ENCODE assay signal across 8 cellular contexts in the genomic region with DNA sequence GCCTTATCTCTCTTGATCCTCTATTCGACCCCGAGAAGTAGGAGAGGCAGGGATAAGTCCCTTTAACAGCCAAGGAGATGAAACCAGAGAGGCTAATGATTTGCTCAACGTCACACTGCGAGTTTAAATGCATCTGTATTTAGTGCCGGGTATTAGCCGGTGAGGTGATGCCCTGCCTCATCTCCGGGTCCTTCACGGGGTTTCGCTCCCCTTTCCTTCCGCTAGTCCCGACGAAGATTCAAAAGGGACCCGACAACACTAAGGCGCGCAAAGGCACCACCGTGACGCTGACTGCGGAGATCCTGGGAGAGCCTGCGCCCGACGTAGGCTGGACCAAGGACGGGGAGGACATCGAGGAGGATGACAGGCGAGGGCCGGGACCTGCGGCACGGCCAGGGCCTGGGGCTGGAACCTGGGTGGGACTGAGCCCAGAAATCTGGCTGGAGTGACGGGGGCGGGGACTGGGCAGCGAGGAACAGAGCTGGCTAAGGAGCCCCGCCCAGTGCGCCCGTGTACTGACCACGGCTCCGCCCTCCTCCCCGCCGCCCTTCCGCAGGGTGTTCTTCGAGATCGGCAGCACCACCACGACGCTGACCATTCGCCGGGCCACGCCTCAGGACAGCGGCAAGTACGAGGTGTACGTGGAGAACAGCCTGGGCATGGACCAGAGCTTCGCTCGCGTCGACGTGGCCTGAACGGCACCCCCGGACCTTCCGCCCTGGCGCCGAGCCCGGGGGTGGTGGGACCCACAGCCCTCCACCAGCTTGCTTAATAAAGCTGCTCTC. TPM values are rescaled to one million over a fixed set of nuclear protein-coding genes. Genes with fewer than 3 reads are reported as not detected.
DNase-seq lines count a peak whose midpoint lies in the region; ATAC-seq, FAIRE-seq and TF ChIP-seq lines count a peak whose summit lies in the region.

No MANE protein-coding gene starts in this region.

- peak overlapping the region; percentile 78 to 84 (median 84) for H3K27ac Mint-ChIP-seq in nephron

- H3K27me3 Mint-ChIP-seq in activated T-cell treated with anti-CD3 and anti-CD28 coated beads, Interleukin-2, amount 50 U/mL, for 4 hours (ENCODE audit: low read depth), result peaks cover 49% of the 10 kb centered on the region
- peaks cover 54% of the 10 kb centered on the region for H3K27me3 Mint-ChIP-seq in nephron (ENCODE audit: low read depth)

- TF ChIP-seq CTCF in D721Med (IDR thresholded peaks at IDR 0.05; ENCODE audit: insufficient read depth, missing control alignments), result no peak
- no peak for TF ChIP-seq CTCF in nephron (IDR thresholded peaks at IDR 0.05; ENCODE audit: unreplicated experiment in 3 of 3)

- DNase-seq in D721Med (ENCODE audit: insufficient read length, low spot score) (peak; percentile 78), NCI-H146 (lab: John Stamatoyannopoulos, UW) (peak; percentile 75), fibroblast of the conjunctiva (ENCODE audit: low read depth) (peak; percentile 60), NCI-H1694 treated with DMSO at 0.1 percent for 48 hours (lab: John Stamatoyannopoulos, UW) (no peak)
- no peak for DNase-seq in activated T-cell treated with anti-CD3 and anti-CD28 coated beads, Interleukin-2, amount 50 U/mL, for 4 hours

- ATAC-seq in GM21786 (IDR thresholded peaks at IDR 0.05; ENCODE audit: unreplicated experiment) (peak; percentile 22), GM18873 (IDR thresholded peaks at IDR 0.05; ENCODE audit: low FRiP score, unreplicated experiment) (no peak)
- ATAC-seq in activated T-cell treated with anti-CD3 and anti-CD28 coated beads, Interleukin-2, amount 50 U/mL, for 4 hours, result peak in 1 of 2 donors; percentile 6

- peaks cover 9% of the 10 kb centered on the region for H3K36me3 Mint-ChIP-seq in activated T-cell treated with anti-CD3 and anti-CD28 coated beads, Interleukin-2, amount 50 U/mL, for 4 hours (ENCODE audit: insufficient read depth)
- H3K36me3 Mint-ChIP-seq in nephron (ENCODE audit: low read depth), result peaks cover 3% of the 10 kb centered on the region

- H3K4me1 Mint-ChIP-seq in activated T-cell treated with anti-CD3 and anti-CD28 coated beads, Interleukin-2, amount 50 U/mL, for 4 hours (ENCODE audit: low read depth), result peaks cover 31% of the 10 kb centered on the region
- H3K4me1 Mint-ChIP-seq in nephron, result peaks cover 41% of the 10 kb centered on the region

- H3K9me3 Mint-ChIP-seq in activated T-cell treated with anti-CD3 and anti-CD28 coated beads, Interleukin-2, amount 50 U/mL, for 4 hours, result no peaks in the 10 kb centered on the region
- no peaks in the 10 kb centered on the region for H3K9me3 Mint-ChIP-seq in nephron

- H3K4me3 Mint-ChIP-seq in activated T-cell treated with anti-CD3 and anti-CD28 coated beads, Interleukin-2, amount 50 U/mL, for 4 hours, result peak overlapping the region; percentile 98
- H3K4me3 Mint-ChIP-seq in nephron, result peak overlapping the region; percentile 87 to 91 (median 87)

- no peak for FAIRE-seq in D721Med (lab: Jason Lieb, UNC)

RNA-seq across cellular contexts. Expression of gene GMPPA, which starts 1.0 kb away (rescaled TPM):
- 10 to 100 TPM; 36.8 to 47.9 (median 46.7) TPM for total RNA-seq in activated T-cell treated with anti-CD3 and anti-CD28 coated beads, Interleukin-2, amount 50 U/mL, for 4 hours

RNA-seq across cellular contexts. Expression of gene ASIC4, which starts 16.6 kb away (rescaled TPM):
- under 1 TPM in 1 of 3 donors, not detected in 2; 0.08 TPM for total RNA-seq in activated T-cell treated with anti-CD3 and anti-CD28 coated beads, Interleukin-2, amount 50 U/mL, for 4 hours

RNA-seq across cellular contexts. Expression of gene CHPF, which starts 45.9 kb away (rescaled TPM):
- 10 to 100 TPM; 38.3 to 42.0 (median 40.3) TPM for total RNA-seq in activated T-cell treated with anti-CD3 and anti-CD28 coated beads, Interleukin-2, amount 50 U/mL, for 4 hours

RNA-seq across cellular contexts. Expression of gene TMEM198, which starts 46.1 kb away (rescaled TPM):
- total RNA-seq in activated T-cell treated with anti-CD3 and anti-CD28 coated beads, Interleukin-2, amount 50 U/mL, for 4 hours, result 1 to 10 TPM; 3.6 to 4.8 (median 4.3) TPM

Comparison
In these comparisons a context has a peak if more than half of its experiments do, and no peak if none do; other contexts are left out.
1. DNase-seq: peak in D721Med (single experiment), NCI-H146 (single experiment) and fibroblast of the conjunctiva (single experiment); none in activated T-cell treated with anti-CD3 and anti-CD28 coated beads, Interleukin-2, amount 50 U/mL, for 4 hours (single experiment) and NCI-H1694 treated with DMSO at 0.1 percent for 48 hours (single experiment).